In genomic region chr12:57240926-57241555, GRCh38 we compare ENCODE assay signal across 8 cellular contexts. TPM values are rescaled to one million over a fixed set of nuclear protein-coding genes. Genes with fewer than 3 reads are reported as not detected.
DNase-seq lines count a peak whose midpoint lies in the region; ATAC-seq and TF ChIP-seq lines count a peak whose summit lies in the region.

No MANE protein-coding gene starts in this region.

- TF ChIP-seq CTCF in AG04449 (IDR thresholded peaks at IDR 0.05; ENCODE audit: insufficient read depth, low read length, missing control alignments) (peak; percentile 9), GM12875 (IDR thresholded peaks at IDR 0.05; ENCODE audit: borderline replicate concordance, insufficient read depth, low read depth, low read length) (no peak), fibroblast of the aortic adventitia (IDR thresholded peaks at IDR 0.05; ENCODE audit: insufficient read depth, low read length) (peak; percentile 15)

- ATAC-seq in T-helper 17 cell (no peak), HG02763 (IDR thresholded peaks at IDR 0.05; ENCODE audit: unreplicated experiment) (no peak), HG03571 (IDR thresholded peaks at IDR 0.05; ENCODE audit: unreplicated experiment) (no peak)

- peak overlapping the region; percentile 69 for H3K4me3 ChIP-seq in AG04449 (ENCODE audit: low read depth, low read length)
- H3K4me3 ChIP-seq in GM12875 (ENCODE audit: low read depth, low read length): peak overlapping the region; percentile 62
- peak overlapping the region; percentile 76 for H3K4me3 ChIP-seq in fibroblast of the aortic adventitia (ENCODE audit: low read depth, low read length)
- H3K4me3 ChIP-seq in stomach smooth muscle (ENCODE audit: low read length in 2 of 2): peak overlapping the region; percentile 66 to 74

- H3K27ac ChIP-seq in stomach smooth muscle (ENCODE audit: low read length): no peak overlapping the region

- peak overlapping the region; percentile 87 for H3K27ac Mint-ChIP-seq in T-helper 17 cell

- peak overlapping the region in 1 of 2 donors; percentile 32 for H3K9ac ChIP-seq in stomach smooth muscle (ENCODE audit: low read length in 2 of 2)

- CTCF ChIA-PET in AG04449 (lab: Yijun Ruan, JAX): interaction anchor here (0.6 to 38.5 kb wide), 16 partner anchors 12 to 216 kb away, joined by 3 to 880 read pairs (median 5); partner anchors contain the start of genes GLI1, INHBE, NXPH4 and SHMT2

- H3K27me3 Mint-ChIP-seq in T-helper 17 cell: peaks cover 80% of the 10 kb centered on the region

- POLR2A ChIA-PET in AG04449 (lab: Yijun Ruan, JAX): interaction anchor here (1.0 to 4.6 kb wide), 6 partner anchors 8 to 153 kb away, joined by 3 to 74 read pairs (median 3); partner anchors contain the start of genes LRP1, NXPH4 and SHMT2

- H3K36me3 ChIP-seq in stomach smooth muscle (ENCODE audit: control insufficient read depth in 2 of 2, insufficient read depth in 2 of 2, low read length in 2 of 2): no peaks in the 10 kb centered on the region

- H3K4me1 Mint-ChIP-seq in T-helper 17 cell: peaks cover 66% of the 10 kb centered on the region

- no peak for DNase-seq in AG04449 (ENCODE audit: low read depth, low spot score)
- no peak for DNase-seq in T-helper 17 cell
- no peak for DNase-seq in fibroblast of the aortic adventitia (ENCODE audit: low read depth)
- no peak for DNase-seq in OCI-M2 (lab: John Stamatoyannopoulos, UW; ENCODE audit: unreplicated experiment)

- H3K36me3 Mint-ChIP-seq in T-helper 17 cell (ENCODE audit: low read depth): peaks cover 2% of the 10 kb centered on the region

- peaks cover 74 to 85% of the 10 kb centered on the region in 2 donors for H3K27me3 ChIP-seq in stomach smooth muscle (ENCODE audit: control insufficient read depth in 1 of 2, insufficient read depth in 2 of 2, low read length in 2 of 2)

- no peaks in the 10 kb centered on the region for H3K9me3 ChIP-seq in T-helper 17 cell (ENCODE audit: control insufficient read depth, low read length, poor library complexity, severe bottlenecking)
- no peaks in the 10 kb centered on the region for H3K9me3 ChIP-seq in stomach smooth muscle (ENCODE audit: control insufficient read depth in 2 of 2, low read length in 2 of 2)

- H3K4me3 Mint-ChIP-seq in T-helper 17 cell: peak overlapping the region; percentile 98

- H3K4me1 ChIP-seq in stomach smooth muscle (ENCODE audit: control insufficient read depth, insufficient read depth, low read length): peaks cover 60% of the 10 kb centered on the region

RNA-seq across cellular contexts. Expression of gene STAC3, which starts 9.9 kb away (rescaled TPM):
- total RNA-seq in T-helper 17 cell (1 to 10 TPM; 1.6 to 1.9 TPM), fibroblast of the aortic adventitia (ENCODE audit: low replicate concordance) (0.90 and 3.8 TPM in 2 replicates)

RNA-seq across cellular contexts. Expression of gene SHMT2, which starts 11.5 kb away (rescaled TPM):
- total RNA-seq in T-helper 17 cell (10 to 100 TPM; 28.8 to 36.9 TPM), fibroblast of the aortic adventitia (ENCODE audit: low replicate concordance) (233 and 303 TPM in 2 replicates)

RNA-seq across cellular contexts. Expression of gene NXPH4, which starts 24.4 kb away (rescaled TPM):
- total RNA-seq in T-helper 17 cell (not detected), fibroblast of the aortic adventitia (ENCODE audit: low replicate concordance) (1.9 and 2.4 TPM in 2 replicates)
